Comparison of ENCODE assay signal across 9 cellular contexts in genomic region chr9:91900057-91900816, GRCh38. TPM values are rescaled to one million over a fixed set of nuclear protein-coding genes. Genes with fewer than 3 reads are reported as not detected.
DNase-seq lines count a peak whose midpoint lies in the region; ATAC-seq and TF ChIP-seq lines count a peak whose summit lies in the region.
"Had no signal": no experiment of that assay in that cellular context is flagged by ENCODE, and none has a peak within 500 bp of the region (broad histone marks: within the 10 kb centered on the region; RNA-seq: fewer than 3 reads in every experiment).

No MANE protein-coding gene starts in this region.

- intact Hi-C loops in cardiac septum (cut with DNase I) (no loop called here), sciatic nerve (cut with DNase I) (no loop called here), mucosa of descending colon (cut with DNase I, micrococcal nuclease) (no loop called here)

- in situ Hi-C loops in GM23248 (cut with MboI): no loop called here

- ATAC-seq in sciatic nerve: peak; percentile 8
- ATAC-seq in HG02852 (IDR thresholded peaks at IDR 0.05; ENCODE audit: unreplicated experiment): no peak
- no peak for ATAC-seq in mucosa of descending colon

- no peaks in the 10 kb centered on the region for H3K9me2 ChIP-seq in GM23248 (ENCODE audit: insufficient read depth)

- no peaks in the 10 kb centered on the region for H4K20me1 ChIP-seq in GM23248 (ENCODE audit: insufficient read depth)

- no peak overlapping the region for H3K4me2 ChIP-seq in GM23248 (ENCODE audit: unreplicated experiment)

- peak overlapping the region; percentile 58; the same call in 1 of the 2 replicates for H2AFZ ChIP-seq in GM23248

- H3F3A ChIP-seq in GM23248 (ENCODE audit: insufficient read depth): no peaks in the 10 kb centered on the region

- peak; percentile 19 for DNase-seq in GM23248
- DNase-seq in SHP77 (lab: John Stamatoyannopoulos, UW): peak; percentile 25 to 43
- peak; percentile 73 for DNase-seq in cardiac septum (ENCODE audit: low spot score)
- DNase-seq in sciatic nerve (ENCODE audit: low spot score): no peak
- no peak for DNase-seq in mucosa of descending colon
- no peak for DNase-seq in NCI-H1694 (lab: John Stamatoyannopoulos, UW)
- no peak for DNase-seq in SW480 (ENCODE audit: low spot score)
- DNase-seq: CD4-positive, alpha-beta T cell had no signal

- H3K27ac ChIP-seq in GM23248: no peak overlapping the region

- H3K36me3 ChIP-seq in GM23248 (ENCODE audit: low read depth) (no peaks in the 10 kb centered on the region), mucosa of descending colon (ENCODE audit: low read depth) (no peaks in the 10 kb centered on the region)

- TF ChIP-seq CTCF in mucosa of descending colon (IDR thresholded peaks at IDR 0.05): no peak

- H3K4me1 ChIP-seq in GM23248 (ENCODE audit: insufficient read depth): peaks cover 28% of the 10 kb centered on the region
- peaks cover 19% of the 10 kb centered on the region for H3K4me1 ChIP-seq in mucosa of descending colon (ENCODE audit: low read depth)

- H3K4me3 ChIP-seq in GM23248 (no peak overlapping the region), mucosa of descending colon (no peak overlapping the region)

- 37 to 44% methylated on average over 32 of the region's 32 CpGs for WGBS in GM23248 (ENCODE audit: low coverage in 1 of 2, low lambda C conversion rate in 2 of 2, missing lambda C conversion rate in 2 of 2), 2 experiments

- H3K79me2 ChIP-seq in GM23248 (ENCODE audit: insufficient read depth): peaks cover 27% of the 10 kb centered on the region

- H3K9me3 ChIP-seq in GM23248 (ENCODE audit: low read depth) (no peaks in the 10 kb centered on the region), mucosa of descending colon (no peaks in the 10 kb centered on the region)

- no peaks in the 10 kb centered on the region for H3K27me3 ChIP-seq in GM23248 (replicated peaks; ENCODE audit: insufficient read depth)

- H3K9ac ChIP-seq in GM23248: no peak overlapping the region

RNA-seq across cellular contexts. Expression of gene ROR2, which starts 49.8 kb away (rescaled TPM):
- 8.2 and 12.9 TPM in 2 replicates for total RNA-seq in GM23248 (2014; rRNA removed; shearing (Covaris generic))
- polyA plus RNA-seq in GM23248 (2016; fragmentation: Nextera tagmentation; extraction: Ambion mirVana): 7.1 and 7.7 TPM in 2 replicates
- total RNA-seq in cardiac septum (0.65 TPM), sciatic nerve (3.0 TPM), mucosa of descending colon (10 to 100 TPM in 1 of 3 donors, 1 to 10 TPM in 2; 3.9 to 56.0 (median 6.5) TPM)
- total RNA-seq: CD4-positive, alpha-beta T cell had no signal

Comparison
In these comparisons a context has a peak if more than half of its experiments do, and no peak if none do; other contexts are left out.
1. DNase-seq: peak in GM23248 (single experiment), SHP77 (2 of 2) and cardiac septum (single experiment); none in sciatic nerve (single experiment), mucosa of descending colon (0 of 3), NCI-H1694 (single experiment) and SW480 (single experiment).